ENCODE assay signal across 15 cellular contexts in the genomic region with DNA sequence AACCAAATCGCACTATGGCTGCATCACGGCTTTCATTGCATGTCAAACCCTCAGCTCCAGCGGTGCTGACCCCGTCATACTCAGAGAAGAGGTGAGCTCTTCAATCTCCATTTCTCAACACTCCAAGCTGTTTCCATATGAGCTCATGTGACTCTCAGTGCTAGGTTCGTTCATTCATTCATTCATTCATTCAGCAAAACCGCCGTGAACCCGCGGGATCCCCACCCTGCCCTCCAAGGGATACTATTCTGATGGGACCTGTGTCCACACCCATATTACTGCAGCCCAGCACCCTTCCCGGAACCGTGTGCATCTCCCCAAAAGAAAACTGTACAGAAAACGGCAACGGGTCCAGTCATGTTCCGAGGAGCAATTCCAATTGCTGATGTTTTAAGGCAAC.
DNase-seq lines count a peak whose midpoint lies in the region; ATAC-seq and TF ChIP-seq lines count a peak whose summit lies in the region.
"Had no signal": no experiment of that assay in that cellular context is flagged by ENCODE, and none has a peak within 500 bp of the region (broad histone marks: within the 10 kb centered on the region; RNA-seq: fewer than 3 reads in every experiment).

No MANE protein-coding gene starts in this region.

- H3K27ac Mint-ChIP-seq in neural crest cell (ENCODE audit: unreplicated experiment) = peak overlapping the region; percentile 16
- no peak overlapping the region for H3K27ac Mint-ChIP-seq in activated naive CD4-positive, alpha-beta T cell treated with anti-CD3 and anti-CD28 coated beads, Interleukin-2, amount 50 U/mL, for 72 hours
- H3K27ac Mint-ChIP-seq: CD8-positive, alpha-beta T cell had no signal

- no peak for TF ChIP-seq POLR2A in spleen (IDR thresholded peaks at IDR 0.05)

- H2AFZ ChIP-seq in OCI-LY7 (ENCODE audit: low read length) = no peak overlapping the region

- peaks cover 61% of the 10 kb centered on the region for H3K79me2 ChIP-seq in OCI-LY7 (ENCODE audit: insufficient read depth, low read depth, low read length)

- peaks cover 100% of the 10 kb centered on the region for H4K20me1 ChIP-seq in BLaER1
- H4K20me1 ChIP-seq in OCI-LY7 (ENCODE audit: insufficient read depth, low read length) = peaks cover 7% of the 10 kb centered on the region; the same call in 1 of the 2 replicates

- no peaks in the 10 kb centered on the region for H3K27me3 ChIP-seq in BLaER1
- no peaks in the 10 kb centered on the region for H3K27me3 ChIP-seq in spleen (replicated peaks in 1 of 7)

- no peaks in the 10 kb centered on the region for H3K36me3 Mint-ChIP-seq in neural crest cell (ENCODE audit: low read depth)
- H3K36me3 Mint-ChIP-seq in activated naive CD4-positive, alpha-beta T cell treated with anti-CD3 and anti-CD28 coated beads, Interleukin-2, amount 50 U/mL, for 72 hours = peaks cover 0 to 4% of the 10 kb centered on the region in 2 donors
- H3K36me3 Mint-ChIP-seq: CD8-positive, alpha-beta T cell had no signal

- WGBS in spleen, 5 donors = 91 to 95% (median 93%) methylated on average over 14 of the region's 14 CpGs

- H3K27me3 Mint-ChIP-seq in neural crest cell (ENCODE audit: low read depth) = no peaks in the 10 kb centered on the region

- TF ChIP-seq CTCF in OCI-LY7 (conservative IDR thresholded peaks at IDR 0.05; ENCODE audit: low read length) (no peak), neural crest cell (conservative IDR thresholded peaks at IDR 0.05) (no peak), spleen (IDR thresholded peaks at IDR 0.05 in 8 of 11, conservative IDR thresholded peaks at IDR 0.05 in 3 of 11) (no peak)

- intact Hi-C loops in OCI-LY7 (cut with micrococcal nuclease; ENCODE audit: unreplicated experiment) (loop anchor here (1.0 to 2.0 kb wide), 4 partner anchors 54 to 216 kb away; no protein-coding TSS in a partner anchor), spleen (cut with DNase I; ENCODE audit: low total_unique reads) (no loop called here)

- CTCF ChIA-PET in OCI-LY7 (lab: Charles Lee; ENCODE audit: unreplicated experiment) = no interaction called here

- H3K27ac ChIP-seq in BLaER1 (no peak overlapping the region), OCI-LY7 (ENCODE audit: low read depth, low read length, poor library complexity, severe bottlenecking) (peak overlapping the region; percentile 88), spleen (no peak overlapping the region)
- H3K27ac ChIP-seq: BLaER1 treated with 17β-estradiol and CSF1 and Interleukin-3, amounts not matched to agents 10 nM and 100 nM had no signal

- H3K4me3 ChIP-seq in BLaER1 = no peak overlapping the region
- no peak overlapping the region for H3K4me3 ChIP-seq in OCI-LY7 (ENCODE audit: low read depth, low read length, poor library complexity, severe bottlenecking)
- H3K4me3 ChIP-seq in spleen = no peak overlapping the region
- H3K4me3 ChIP-seq: BLaER1 treated with 17β-estradiol and CSF1 and Interleukin-3, amounts not matched to agents 10 nM and 100 nM; HAP-1 had no signal

- H3K9me2 ChIP-seq in OCI-LY7 (ENCODE audit: insufficient read depth, low read length) = no peaks in the 10 kb centered on the region

- peaks cover 14% of the 10 kb centered on the region for H3K4me1 Mint-ChIP-seq in neural crest cell

- no peak for ATAC-seq in activated naive CD4-positive, alpha-beta T cell treated with anti-CD3 and anti-CD28 coated beads, Interleukin-2, amount 50 U/mL, for 72 hours
- ATAC-seq: CD8-positive, alpha-beta T cell had no signal

- no peaks in the 10 kb centered on the region for H3K9me3 ChIP-seq in BLaER1
- H3K9me3 ChIP-seq in OCI-LY7 (ENCODE audit: low read length) = peaks cover 45% of the 10 kb centered on the region
- H3K9me3 ChIP-seq in spleen = no peaks in the 10 kb centered on the region
- H3K9me3 ChIP-seq: BLaER1 treated with 17β-estradiol and CSF1 and Interleukin-3, amounts not matched to agents 10 nM and 100 nM; HAP-1 had no signal

- H3K36me3 ChIP-seq in BLaER1 = peaks cover 34% of the 10 kb centered on the region; the same call in 1 of the 2 replicates
- H3K36me3 ChIP-seq in OCI-LY7 (ENCODE audit: insufficient read depth, low read length) = peaks cover 92% of the 10 kb centered on the region
- H3K36me3 ChIP-seq in spleen = no peaks in the 10 kb centered on the region
- H3K36me3 ChIP-seq: HAP-1 had no signal

- no peaks in the 10 kb centered on the region for H3K9me3 Mint-ChIP-seq in neural crest cell
- H3K9me3 Mint-ChIP-seq in activated naive CD4-positive, alpha-beta T cell treated with anti-CD3 and anti-CD28 coated beads, Interleukin-2, amount 50 U/mL, for 72 hours = no peaks in the 10 kb centered on the region
- H3K9me3 Mint-ChIP-seq: CD8-positive, alpha-beta T cell had no signal

- BruUV-seq in OCI-LY7 (replicated peaks; lab: Mats Ljungman, UMichigan) = no TSS peak

- POLR2A ChIA-PET in OCI-LY7 (lab: Charles Lee) = interaction anchor here (1.0 to 1.9 kb wide), 2 partner anchors 10 to 14 kb away, joined by 3 to 6 read pairs; no protein-coding TSS in a partner anchor

- H3K4me1 ChIP-seq in BLaER1 (peaks cover 73% of the 10 kb centered on the region), OCI-LY7 (ENCODE audit: insufficient read depth, low read length, poor library complexity, severe bottlenecking) (peaks cover 38% of the 10 kb centered on the region), spleen (peaks cover 0 to 21% (median 10%) of the 10 kb centered on the region in 6 donors)
- H3K4me1 ChIP-seq: HAP-1 had no signal

- no peak overlapping the region for H3K9ac ChIP-seq in BLaER1
- H3K9ac ChIP-seq: BLaER1 treated with 17β-estradiol and CSF1 and Interleukin-3, amounts not matched to agents 10 nM and 100 nM had no signal

- no peak for DNase-seq in OCI-LY7 (ENCODE audit: low spot score)
- no peak for DNase-seq in neural crest cell (ENCODE audit: low read depth, low spot score)
- peak; percentile 23 for DNase-seq in spleen
- DNase-seq in globus pallidus (ENCODE audit: low spot score) = no peak
- DNase-seq in UCSD-AML1 (lab: John Stamatoyannopoulos, UW; ENCODE audit: unreplicated experiment) = no peak
- DNase-seq in activated naive CD4-positive, alpha-beta T cell treated with anti-CD3 and anti-CD28 coated beads, Interleukin-2, amount 50 U/mL, for 72 hours (ENCODE audit: low spot score in 2 of 2) = no peak
- no peak for DNase-seq in stimulated activated CD4-positive, alpha-beta T cell treated with anti-CD3 and anti-CD28 coated beads, Interleukin-15, amount 100 ng/mL, for 24 hours
- DNase-seq: 8988T; Calu3; CD8-positive, alpha-beta T cell; DMS53; DND-41 had no signal

- H3K4me2 ChIP-seq in BLaER1 = peak overlapping the region; percentile 62
- no peak overlapping the region for H3K4me2 ChIP-seq in OCI-LY7 (ENCODE audit: low read length)

- no peak overlapping the region for H3K4me3 Mint-ChIP-seq in neural crest cell
- H3K4me3 Mint-ChIP-seq: CD8-positive, alpha-beta T cell had no signal
